In genomic region chr11:1736447-1736992, GRCh38 we compare ENCODE assay signal across 1 cellular context.
TF ChIP-seq lines count a peak whose summit lies in the region.

No MANE protein-coding gene starts in this region.

TF ChIP-seq in HepG2, 621 proteins besides CTCF, POLR2A, EP300 and RAD21:
- TF ChIP-seq PHF8 (CRISPR knock-in tag; IDR thresholded peaks at IDR 0.05), result no peak
- no peak for TF ChIP-seq FOSL1 (CRISPR knock-in tag; IDR thresholded peaks at IDR 0.05; ENCODE audit: borderline replicate concordance)
- no peak for TF ChIP-seq ZFP36L1 (CRISPR knock-in tag; IDR thresholded peaks at IDR 0.05)
- no peak for TF ChIP-seq ZNF496 (CRISPR knock-in tag; IDR thresholded peaks at IDR 0.05; ENCODE audit: insufficient replicate concordance)
- TF ChIP-seq, protein P1, sequence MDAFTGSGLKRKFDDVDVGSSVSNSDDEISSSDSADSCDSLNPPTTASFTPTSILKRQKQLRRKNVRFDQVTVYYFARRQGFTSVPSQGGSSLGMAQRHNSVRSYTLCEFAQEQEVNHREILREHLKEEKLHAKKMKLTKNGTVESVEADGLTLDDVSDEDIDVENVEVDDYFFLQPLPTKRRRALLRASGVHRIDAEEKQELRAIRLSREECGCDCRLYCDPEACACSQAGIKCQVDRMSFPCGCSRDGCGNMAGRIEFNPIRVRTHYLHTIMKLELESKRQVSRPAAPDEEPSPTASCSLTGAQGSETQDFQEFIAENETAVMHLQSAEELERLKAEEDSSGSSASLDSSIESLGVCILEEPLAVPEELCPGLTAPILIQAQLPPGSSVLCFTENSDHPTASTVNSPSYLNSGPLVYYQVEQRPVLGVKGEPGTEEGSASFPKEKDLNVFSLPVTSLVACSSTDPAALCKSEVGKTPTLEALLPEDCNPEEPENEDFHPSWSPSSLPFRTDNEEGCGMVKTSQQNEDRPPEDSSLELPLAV (CRISPR knock-in tag; conservative IDR thresholded peaks at IDR 0.05; ENCODE audit: low read depth), result no peak
- no peak for TF ChIP-seq SYNCRIP (IDR thresholded peaks at IDR 0.05; ENCODE audit: insufficient read depth, low read depth, low read length)
- TF ChIP-seq ZNF598 (CRISPR knock-in tag; IDR thresholded peaks at IDR 0.05; ENCODE audit: borderline replicate concordance), result no peak
- TF ChIP-seq, protein P2, sequence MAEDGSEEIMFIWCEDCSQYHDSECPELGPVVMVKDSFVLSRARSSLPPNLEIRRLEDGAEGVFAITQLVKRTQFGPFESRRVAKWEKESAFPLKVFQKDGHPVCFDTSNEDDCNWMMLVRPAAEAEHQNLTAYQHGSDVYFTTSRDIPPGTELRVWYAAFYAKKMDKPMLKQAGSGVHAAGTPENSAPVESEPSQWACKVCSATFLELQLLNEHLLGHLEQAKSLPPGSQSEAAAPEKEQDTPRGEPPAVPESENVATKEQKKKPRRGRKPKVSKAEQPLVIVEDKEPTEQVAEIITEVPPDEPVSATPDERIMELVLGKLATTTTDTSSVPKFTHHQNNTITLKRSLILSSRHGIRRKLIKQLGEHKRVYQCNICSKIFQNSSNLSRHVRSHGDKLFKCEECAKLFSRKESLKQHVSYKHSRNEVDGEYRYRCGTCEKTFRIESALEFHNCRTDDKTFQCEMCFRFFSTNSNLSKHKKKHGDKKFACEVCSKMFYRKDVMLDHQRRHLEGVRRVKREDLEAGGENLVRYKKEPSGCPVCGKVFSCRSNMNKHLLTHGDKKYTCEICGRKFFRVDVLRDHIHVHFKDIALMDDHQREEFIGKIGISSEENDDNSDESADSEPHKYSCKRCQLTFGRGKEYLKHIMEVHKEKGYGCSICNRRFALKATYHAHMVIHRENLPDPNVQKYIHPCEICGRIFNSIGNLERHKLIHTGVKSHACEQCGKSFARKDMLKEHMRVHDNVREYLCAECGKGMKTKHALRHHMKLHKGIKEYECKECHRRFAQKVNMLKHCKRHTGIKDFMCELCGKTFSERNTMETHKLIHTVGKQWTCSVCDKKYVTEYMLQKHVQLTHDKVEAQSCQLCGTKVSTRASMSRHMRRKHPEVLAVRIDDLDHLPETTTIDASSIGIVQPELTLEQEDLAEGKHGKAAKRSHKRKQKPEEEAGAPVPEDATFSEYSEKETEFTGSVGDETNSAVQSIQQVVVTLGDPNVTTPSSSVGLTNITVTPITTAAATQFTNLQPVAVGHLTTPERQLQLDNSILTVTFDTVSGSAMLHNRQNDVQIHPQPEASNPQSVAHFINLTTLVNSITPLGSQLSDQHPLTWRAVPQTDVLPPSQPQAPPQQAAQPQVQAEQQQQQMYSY (CRISPR knock-in tag; IDR thresholded peaks at IDR 0.05), result peak; percentile 80
